Comparison of ENCODE assay signal across 24 cellular contexts in genomic region chr5:172194985-172195774, GRCh38. TPM values are rescaled to one million over a fixed set of nuclear protein-coding genes. Genes with fewer than 3 reads are reported as not detected.
DNase-seq lines count a peak whose midpoint lies in the region; ATAC-seq and TF ChIP-seq lines count a peak whose summit lies in the region.
"Had no signal": no experiment of that assay in that cellular context is flagged by ENCODE, and none has a peak within 500 bp of the region (broad histone marks: within the 10 kb centered on the region; RNA-seq: fewer than 3 reads in every experiment).

No MANE protein-coding gene starts in this region.

- intact Hi-C loops in activated CD8-positive, alpha-beta T cell treated with anti-CD3 and anti-CD28 coated beads for 36 hours (cut with micrococcal nuclease) = no loop called here

- H3K27ac Mint-ChIP-seq in activated CD8-positive, alpha-beta T cell treated with anti-CD3 and anti-CD28 coated beads for 36 hours = no peak overlapping the region
- H3K27ac Mint-ChIP-seq: CD8-positive, alpha-beta T cell; HFFc6 had no signal

- peaks cover 9% of the 10 kb centered on the region for H3K27me3 Mint-ChIP-seq in activated CD8-positive, alpha-beta T cell treated with anti-CD3 and anti-CD28 coated beads for 36 hours

- TF ChIP-seq CTCF in RWPE2 (IDR thresholded peaks at IDR 0.05; ENCODE audit: poor library complexity, severe bottlenecking) (no peak), smooth muscle cell (IDR thresholded peaks at IDR 0.05; ENCODE audit: borderline replicate concordance, insufficient read depth, poor library complexity, severe bottlenecking) (no peak)
- no peak for TF ChIP-seq CTCF in activated CD8-positive, alpha-beta T cell treated with anti-CD3 and anti-CD28 coated beads for 36 hours (IDR thresholded peaks at IDR 0.05)

- H3K4me2 ChIP-seq in smooth muscle cell = no peak overlapping the region

- POLR2A ChIA-PET in activated CD8-positive, alpha-beta T cell treated with anti-CD3 and anti-CD28 coated beads for 36 hours (lab: Charles Lee) = no interaction called here

- no peaks in the 10 kb centered on the region for H3K9me3 Mint-ChIP-seq in activated CD8-positive, alpha-beta T cell treated with anti-CD3 and anti-CD28 coated beads for 36 hours
- H3K9me3 Mint-ChIP-seq: CD8-positive, alpha-beta T cell had no signal

- WGBS in smooth muscle cell (ENCODE audit: low lambda C conversion rate) = 76% methylated on average over 6 of the region's 6 CpGs

- CTCF ChIA-PET in activated CD8-positive, alpha-beta T cell treated with anti-CD3 and anti-CD28 coated beads for 36 hours (lab: Charles Lee) = interaction anchor here (1.3 kb wide), 1 partner anchor 88 kb away, joined by 4 read pairs; no protein-coding TSS in a partner anchor

- no peak overlapping the region for H2AFZ ChIP-seq in smooth muscle cell (ENCODE audit: low read depth)

- H3K79me2 ChIP-seq in smooth muscle cell (ENCODE audit: low read depth) = no peaks in the 10 kb centered on the region

- no peaks in the 10 kb centered on the region for H4K20me1 ChIP-seq in smooth muscle cell (ENCODE audit: low read depth)

- no peak overlapping the region for H3K4me3 Mint-ChIP-seq in activated CD8-positive, alpha-beta T cell treated with anti-CD3 and anti-CD28 coated beads for 36 hours
- H3K4me3 Mint-ChIP-seq: CD8-positive, alpha-beta T cell; HFFc6 had no signal

- H3K4me1 Mint-ChIP-seq in activated CD8-positive, alpha-beta T cell treated with anti-CD3 and anti-CD28 coated beads for 36 hours (ENCODE audit: low read depth) = no peaks in the 10 kb centered on the region

- no peak overlapping the region for H3K9ac ChIP-seq in smooth muscle cell (ENCODE audit: low read depth)

- no peaks in the 10 kb centered on the region for H3K4me1 ChIP-seq in RWPE2 (ENCODE audit: insufficient read depth, poor library complexity, severe bottlenecking)
- peaks cover 4% of the 10 kb centered on the region for H3K4me1 ChIP-seq in smooth muscle cell (ENCODE audit: low read depth)
- H3K4me1 ChIP-seq: Peyer's patch, SJCRH30 had no signal

- H3K4me3 ChIP-seq in RWPE2 (ENCODE audit: severe bottlenecking) = no peak overlapping the region
- no peak overlapping the region for H3K4me3 ChIP-seq in smooth muscle cell
- H3K4me3 ChIP-seq: Peyer's patch, SJCRH30 had no signal

- H3F3A ChIP-seq in smooth muscle cell (ENCODE audit: low read depth) = no peaks in the 10 kb centered on the region

- H3K27me3 ChIP-seq in RWPE2 (ENCODE audit: insufficient read depth, poor library complexity, severe bottlenecking) = no peaks in the 10 kb centered on the region
- no peaks in the 10 kb centered on the region for H3K27me3 ChIP-seq in smooth muscle cell (ENCODE audit: low read depth)
- H3K27me3 ChIP-seq: Peyer's patch, SJCRH30 had no signal

- no peak overlapping the region for H3K27ac ChIP-seq in RWPE2 (ENCODE audit: poor library complexity, severe bottlenecking)
- H3K27ac ChIP-seq in smooth muscle cell (ENCODE audit: low read depth) = no peak overlapping the region
- H3K27ac ChIP-seq: 22Rv1, Peyer's patch, SJCRH30 had no signal

- no peaks in the 10 kb centered on the region for H3K36me3 Mint-ChIP-seq in activated CD8-positive, alpha-beta T cell treated with anti-CD3 and anti-CD28 coated beads for 36 hours (ENCODE audit: low read depth)
- H3K36me3 Mint-ChIP-seq: CD8-positive, alpha-beta T cell had no signal

- H3K36me3 ChIP-seq in RWPE2 (ENCODE audit: low read depth) (no peaks in the 10 kb centered on the region), smooth muscle cell (ENCODE audit: low read depth) (no peaks in the 10 kb centered on the region)
- H3K36me3 ChIP-seq: Peyer's patch, SJCRH30 had no signal

- ATAC-seq in RWPE2 (ENCODE audit: low read depth) = peak; percentile 33; the same call in 2 of the 3 replicates
- no peak for ATAC-seq in activated CD8-positive, alpha-beta T cell treated with anti-CD3 and anti-CD28 coated beads for 36 hours
- ATAC-seq: CD8-positive, alpha-beta T cell had no signal

- H3K9me3 ChIP-seq in RWPE2 (ENCODE audit: severe bottlenecking) (no peaks in the 10 kb centered on the region), smooth muscle cell (replicated peaks; ENCODE audit: low read depth) (no peaks in the 10 kb centered on the region)
- H3K9me3 ChIP-seq: Peyer's patch, SJCRH30 had no signal

- DNase-seq in NCI-H146 (lab: John Stamatoyannopoulos, UW) (peak; percentile 11), NCI-H146 treated with DMSO at 0.1 percent for 48 hours (lab: John Stamatoyannopoulos, UW; ENCODE audit: unreplicated experiment) (no peak), RWPE2 (ENCODE audit: low spot score) (no peak), islet precursor cell (peak; percentile 49), smooth muscle cell (lab: John Stamatoyannopoulos, UW; ENCODE audit: unreplicated experiment) (no peak), NCI-H2081 treated with DMSO at 0.1 percent for 48 hours (lab: John Stamatoyannopoulos, UW) (no peak)
- no peak for DNase-seq in stimulated activated CD4-positive, alpha-beta T cell treated with anti-CD3 and anti-CD28 coated beads, Interleukin-1b, Interleukin-23, amount 100 ng/mL, for 48 hours
- DNase-seq in activated CD8-positive, alpha-beta T cell treated with anti-CD3 and anti-CD28 coated beads for 36 hours = no peak
- DNase-seq: C1 segment of cervical spinal cord; CD8-positive, alpha-beta T cell; DMS153; HFFc6; KG1; NCI-H1092 treated with DMSO at 0.1 percent for 48 hours; NCI-H1436 treated with DMSO at 0.1 percent for 48 hours; NCI-H2029 treated with DMSO at 0.1 percent for 48 hours; NCI-H446; NCI-H526; Peyer's patch; SJCRH30; T-helper 1 cell had no signal

RNA-seq across cellular contexts. Expression of gene EFCAB9, which starts 1.2 kb away (rescaled TPM):
- not detected in 2 replicates for total RNA-seq in smooth muscle cell
- polyA plus RNA-seq in smooth muscle cell = not detected in 2 replicates
- not detected for total RNA-seq in activated CD8-positive, alpha-beta T cell treated with anti-CD3 and anti-CD28 coated beads for 36 hours
- total RNA-seq: CD8-positive, alpha-beta T cell; Daoy; H4; HFFc6; Peyer's patch; SJCRH30 had no signal

RNA-seq across cellular contexts. Expression of gene STK10, which starts 7.2 kb away (rescaled TPM):
- total RNA-seq in smooth muscle cell = 10.8 and 26.0 TPM in 2 replicates
- 10.7 and 15.5 TPM in 2 replicates for polyA plus RNA-seq in smooth muscle cell
- 100 to 1,000 TPM; 142 to 143 TPM for total RNA-seq in activated CD8-positive, alpha-beta T cell treated with anti-CD3 and anti-CD28 coated beads for 36 hours

Comparison
In these comparisons a context has a peak if more than half of its experiments do, and no peak if none do; other contexts are left out.
1. DNase-seq: peak in NCI-H146 (single experiment) and islet precursor cell (single experiment); none in NCI-H146 treated with DMSO at 0.1 percent for 48 hours (single experiment), RWPE2 (single experiment), smooth muscle cell (single experiment), NCI-H2081 treated with DMSO at 0.1 percent for 48 hours (single experiment), stimulated activated CD4-positive, alpha-beta T cell treated with anti-CD3 and anti-CD28 coated beads, Interleukin-1b, Interleukin-23, amount 100 ng/mL, for 48 hours (single experiment) and activated CD8-positive, alpha-beta T cell treated with anti-CD3 and anti-CD28 coated beads for 36 hours (single experiment).